In genomic region chr2:105337122-105338019, GRCh38 we compare ENCODE assay signal across 1 cellular context.
TF ChIP-seq lines count a peak whose summit lies in the region.

Gene C2orf49 (plus strand): TSS chr2:105337540. CDS start chr2:105337588, 48 bp downstream.

TF ChIP-seq in HepG2, 621 proteins besides CTCF, POLR2A, EP300 and RAD21 (continued from another document and continues in another):
- TF ChIP-seq ZBTB10 (CRISPR knock-in tag; IDR thresholded peaks at IDR 0.05; ENCODE audit: borderline replicate concordance): no peak
- TF ChIP-seq HOXA9 (CRISPR knock-in tag; IDR thresholded peaks at IDR 0.05; ENCODE audit: borderline replicate concordance): no peak; the same call in 1 of the 2 replicates
- peak; percentile 77 for TF ChIP-seq TBL1XR1 (IDR thresholded peaks at IDR 0.05; ENCODE audit: borderline replicate concordance, low read length, partially characterized antibody)
- peak; percentile 56; the same call in 1 of the 2 replicates for TF ChIP-seq ZBTB20 (CRISPR knock-in tag; IDR thresholded peaks at IDR 0.05; ENCODE audit: borderline replicate concordance, low read depth)
- TF ChIP-seq NFATC3 (CRISPR knock-in tag; IDR thresholded peaks at IDR 0.05): 0 out of 2 replicates have a peak, but pooled peaks have one; percentile 87
- peak; percentile 99 for TF ChIP-seq CREB1 (IDR thresholded peaks at IDR 0.05)
- peak; percentile 99 for TF ChIP-seq CREB1 (CRISPR knock-in tag; IDR thresholded peaks at IDR 0.05)
- TF ChIP-seq ZNF670 (CRISPR knock-in tag; IDR thresholded peaks at IDR 0.05; ENCODE audit: borderline replicate concordance): peak; percentile 66; the same call in 1 of the 2 replicates
- peak; percentile 86 for TF ChIP-seq PTBP1 (IDR thresholded peaks at IDR 0.05; ENCODE audit: low read depth, low read length, poor library complexity, severe bottlenecking)
- peak; percentile 89 for TF ChIP-seq POLR2G (IDR thresholded peaks at IDR 0.05; ENCODE audit: low read depth, low read length)
- peak; percentile 68; the same call in 1 of the 2 replicates for TF ChIP-seq ZNF891 (CRISPR knock-in tag; IDR thresholded peaks at IDR 0.05)
- 0 out of 2 replicates have a peak, but pooled peaks have one; percentile 2 for TF ChIP-seq ZNF142 (CRISPR knock-in tag; IDR thresholded peaks at IDR 0.05)
- peak; percentile 89 for TF ChIP-seq ZNF687 (CRISPR knock-in tag; IDR thresholded peaks at IDR 0.05)
- no peak for TF ChIP-seq ZNF567 (CRISPR knock-in tag; IDR thresholded peaks at IDR 0.05; ENCODE audit: borderline replicate concordance)
- 0 out of 2 replicates have a peak, but pooled peaks have one; percentile 70 for TF ChIP-seq ZNF619 (CRISPR knock-in tag; IDR thresholded peaks at IDR 0.05)
- peak; percentile 58; the same call in 1 of the 2 replicates for TF ChIP-seq SMAD3 (CRISPR knock-in tag; IDR thresholded peaks at IDR 0.05)
- TF ChIP-seq ZSCAN9 (CRISPR knock-in tag; IDR thresholded peaks at IDR 0.05; ENCODE audit: borderline replicate concordance): peak; percentile 65; the same call in 1 of the 2 replicates
- no peak for TF ChIP-seq ATRX (CRISPR knock-in tag; IDR thresholded peaks at IDR 0.05; ENCODE audit: borderline replicate concordance)
- TF ChIP-seq LCORL (IDR thresholded peaks at IDR 0.05): no peak; the same call in 1 of the 2 replicates
- TF ChIP-seq LCORL (CRISPR knock-in tag; IDR thresholded peaks at IDR 0.05): no peak
- no peak for TF ChIP-seq TBX3 (IDR thresholded peaks at IDR 0.05; ENCODE audit: borderline replicate concordance)
- no peak for TF ChIP-seq SMC3 (IDR thresholded peaks at IDR 0.05; ENCODE audit: low read length)
- peak; percentile 45; the same call in 1 of the 2 replicates for TF ChIP-seq KLF11 (CRISPR knock-in tag; IDR thresholded peaks at IDR 0.05)
- TF ChIP-seq ZHX1 (CRISPR knock-in tag; IDR thresholded peaks at IDR 0.05; ENCODE audit: low read depth): peak; percentile 63; the same call in 1 of the 2 replicates
- peak; percentile 91 for TF ChIP-seq SPEN (CRISPR knock-in tag; IDR thresholded peaks at IDR 0.05; ENCODE audit: low read depth)
- TF ChIP-seq SP5 (CRISPR knock-in tag; IDR thresholded peaks at IDR 0.05; ENCODE audit: borderline replicate concordance, low read depth): 0 out of 2 replicates have a peak, but pooled peaks have one; percentile 14
- TF ChIP-seq, protein P1, sequence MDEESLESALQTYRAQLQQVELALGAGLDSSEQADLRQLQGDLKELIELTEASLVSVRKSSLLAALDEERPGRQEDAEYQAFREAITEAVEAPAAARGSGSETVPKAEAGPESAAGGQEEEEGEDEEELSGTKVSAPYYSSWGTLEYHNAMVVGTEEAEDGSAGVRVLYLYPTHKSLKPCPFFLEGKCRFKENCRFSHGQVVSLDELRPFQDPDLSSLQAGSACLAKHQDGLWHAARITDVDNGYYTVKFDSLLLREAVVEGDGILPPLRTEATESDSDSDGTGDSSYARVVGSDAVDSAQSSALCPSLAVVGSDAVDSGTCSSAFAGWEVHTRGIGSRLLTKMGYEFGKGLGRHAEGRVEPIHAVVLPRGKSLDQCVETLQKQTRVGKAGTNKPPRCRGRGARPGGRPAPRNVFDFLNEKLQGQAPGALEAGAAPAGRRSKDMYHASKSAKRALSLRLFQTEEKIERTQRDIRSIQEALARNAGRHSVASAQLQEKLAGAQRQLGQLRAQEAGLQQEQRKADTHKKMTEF (CRISPR knock-in tag; IDR thresholded peaks at IDR 0.05): peak; percentile 86
- peak; percentile 87; the same call in 1 of the 2 replicates for TF ChIP-seq ZNF34 (CRISPR knock-in tag; IDR thresholded peaks at IDR 0.05; ENCODE audit: borderline replicate concordance)
- 0 out of 2 replicates have a peak, but pooled peaks have one; percentile 39 for TF ChIP-seq ZNF792 (CRISPR knock-in tag; IDR thresholded peaks at IDR 0.05)
- TF ChIP-seq ZNF24 (IDR thresholded peaks at IDR 0.05): no peak
